ENCODE assay signal across 8 cellular contexts in genomic region chr11:77127969-77128691, GRCh38. TPM values are rescaled to one million over a fixed set of nuclear protein-coding genes. Genes with fewer than 3 reads are reported as not detected.
A peak's percentile ranks its signal among the peaks of the same experiment; 100 is the strongest.
DNase-seq lines count a peak whose midpoint lies in the region; ATAC-seq, FAIRE-seq and TF ChIP-seq lines count a peak whose summit lies in the region.

TSS of gene MYO7A (plus strand) at chr11:77128246. CDS start at chr11:77130635, 2,389 bp downstream.

- peaks cover 5% of the 10 kb centered on the region; the same call in 1 of the 2 replicates for H3K27me3 Mint-ChIP-seq in H9 (ENCODE audit: low read depth)

- ATAC-seq in Panc1 (0 out of 2 replicates have a peak, but pooled peaks have one; percentile 26), mucosa of descending colon (peak; percentile 42), GM19035 (IDR thresholded peaks at IDR 0.05; ENCODE audit: unreplicated experiment) (no peak)

- H3K27ac ChIP-seq in H9 (ENCODE audit: insufficient read length, low read depth, low read length), result no peak within 1 kb of the TSS
- no peak within 1 kb of the TSS for H3K27ac ChIP-seq in Panc1 (ENCODE audit: low read length)
- no peak within 1 kb of the TSS for H3K27ac ChIP-seq in H1 (ENCODE audit: low read depth, low read length)
- no peak within 1 kb of the TSS for H3K27ac ChIP-seq in vagina

- no CpG with 5 or more reads among the region's 19 CpGs for WGBS in H9 (ENCODE audit: extremely low coverage, insufficient read length, low lambda C conversion rate)
- WGBS in H1 (ENCODE audit: extremely low coverage in 1 of 2, insufficient coverage in 1 of 2, insufficient read length in 1 of 2, insufficient replicate concordance in 2 of 2, low coverage in 1 of 2, low lambda C conversion rate in 2 of 2, missing lambda C conversion rate in 1 of 2), 2 experiments, result 67% methylated on average over 18 of the region's 19 CpGs; no CpG with 5 or more reads in 1 of the 2 experiments

- H2BK120ac ChIP-seq in H9 (ENCODE audit: low read depth, low read length, poor library complexity, severe bottlenecking) (no peak within 1 kb of the TSS), H1 (replicated peaks; ENCODE audit: low read depth, low read length) (peak within 1 kb of the TSS; percentile 19)

- no peak within 1 kb of the TSS for H4K5ac ChIP-seq in H9 (ENCODE audit: insufficient read length, low read depth, low read length)
- H4K5ac ChIP-seq in H1 (ENCODE audit: insufficient read length, low read depth, low read length), result peak within 1 kb of the TSS; percentile 35

- H3K4ac ChIP-seq in H9 (ENCODE audit: low read depth, low read length) (no peak within 1 kb of the TSS), H1 (replicated peaks; ENCODE audit: insufficient read length, low read depth, low read length) (peak within 1 kb of the TSS; percentile 44)

- H3T11ph ChIP-seq in H9 (ENCODE audit: low read length), result no peak within 1 kb of the TSS

- FAIRE-seq in H1 (lab: Jason Lieb, UNC), result no peak

- H2BK12ac ChIP-seq in H9 (ENCODE audit: insufficient read length, low read depth, low read length) (no peak within 1 kb of the TSS), H1 (ENCODE audit: low read depth, low read length) (peak within 1 kb of the TSS; percentile 1; the same call in 1 of the 2 replicates)

- no peaks in the 10 kb centered on the region for H4K20me1 ChIP-seq in H9 (ENCODE audit: control insufficient read depth, insufficient read depth, insufficient read length)
- no peaks in the 10 kb centered on the region for H4K20me1 ChIP-seq in H1 (replicated peaks in 1 of 2; ENCODE audit: control insufficient read depth in 1 of 2, insufficient read depth in 2 of 2, low read length in 2 of 2)

- H3K4me1 ChIP-seq in H9 (ENCODE audit: insufficient read depth, low read length) (no peaks in the 10 kb centered on the region), Panc1 (ENCODE audit: control insufficient read depth, insufficient read depth, low read length) (peaks cover 7% of the 10 kb centered on the region; the same call in 1 of the 2 replicates), H1 (replicated peaks in 1 of 4; ENCODE audit: control insufficient read depth in 3 of 4, insufficient read depth in 4 of 4, low read length in 3 of 4) (peaks cover 4 to 15% (median 9%) of the 10 kb centered on the region in 4 experiments), mucosa of descending colon (ENCODE audit: low read depth) (peaks cover 19% of the 10 kb centered on the region), vagina (peaks cover 26% of the 10 kb centered on the region)

- H3K9me3 ChIP-seq in H9 (ENCODE audit: control insufficient read depth, low read depth, low read length) (no peaks in the 10 kb centered on the region), Panc1 (ENCODE audit: control insufficient read depth, insufficient read depth, low read depth, low read length) (no peaks in the 10 kb centered on the region), H1 (ENCODE audit: insufficient read depth in 2 of 2, low read depth in 1 of 2, low read length in 1 of 2) (no peaks in the 10 kb centered on the region), mucosa of descending colon (no peaks in the 10 kb centered on the region), vagina (no peaks in the 10 kb centered on the region)

- TF ChIP-seq RAD21 in H1 (IDR thresholded peaks at IDR 0.05 in 1 of 2, conservative IDR thresholded peaks at IDR 0.05 in 1 of 2; ENCODE audit: low read depth in 2 of 2, low read length in 2 of 2), result no peak

- no peaks in the 10 kb centered on the region for H3K36me3 ChIP-seq in Panc1 (ENCODE audit: control insufficient read depth, insufficient read depth, low read length)
- H3K36me3 ChIP-seq in H1 (ENCODE audit: control insufficient read depth in 2 of 4, insufficient read depth in 4 of 4, low read length in 3 of 4), result no peaks in the 10 kb centered on the region
- H3K36me3 ChIP-seq in mucosa of descending colon (ENCODE audit: low read depth), result no peaks in the 10 kb centered on the region
- H3K36me3 ChIP-seq in vagina, result no peaks in the 10 kb centered on the region

- H2AK5ac ChIP-seq in H9 (ENCODE audit: insufficient read length, low read length) (no peak within 1 kb of the TSS), H1 (ENCODE audit: low read depth, low read length) (no peak within 1 kb of the TSS)

- H3K79me2 ChIP-seq in H9 (ENCODE audit: insufficient read depth, low read length), result no peaks in the 10 kb centered on the region
- no peaks in the 10 kb centered on the region for H3K79me2 ChIP-seq in H1 (ENCODE audit: control insufficient read depth in 1 of 2, insufficient read depth in 2 of 2, low read length in 2 of 2)

- H2BK5ac ChIP-seq in H9 (ENCODE audit: insufficient read length, low read length) (no peak within 1 kb of the TSS), H1 (ENCODE audit: low read depth, low read length) (peak within 1 kb of the TSS; percentile 1; the same call in 1 of the 2 replicates)

- no peaks in the 10 kb centered on the region for H3K9me3 Mint-ChIP-seq in H9

- H3K56ac ChIP-seq in H9 (ENCODE audit: insufficient read length, low read depth, low read length) (no peak within 1 kb of the TSS), H1 (replicated peaks; ENCODE audit: insufficient read length, low read depth, low read length) (peak within 1 kb of the TSS; percentile 33)

- intact Hi-C loops in Panc1 (cut with micrococcal nuclease; ENCODE audit: unreplicated experiment), result loop anchor here (1.0 to 5.0 kb wide), 3 partner anchors 60 to 419 kb away; no protein-coding TSS in a partner anchor
- intact Hi-C loops in mucosa of descending colon (cut with DNase I, micrococcal nuclease), result loop anchor here in 1 of 2 donors (5.0 kb wide), 1 partner anchor 59 kb away; no protein-coding TSS in a partner anchor
- intact Hi-C loops in vagina (cut with DNase I), result loop anchor here (5.0 to 10.0 kb wide), 2 partner anchors 59 to 427 kb away; no protein-coding TSS in a partner anchor

- no peak within 1 kb of the TSS for H3K18ac ChIP-seq in H9 (ENCODE audit: insufficient read length, low read depth, low read length)
- peak within 1 kb of the TSS; percentile 42 for H3K18ac ChIP-seq in H1 (ENCODE audit: extremely low read depth, low read length)

- H2BK20ac ChIP-seq in H9 (ENCODE audit: low read depth, low read length, poor library complexity, severe bottlenecking), result no peak within 1 kb of the TSS
- no peak within 1 kb of the TSS; the same call in 1 of the 2 replicates for H2BK20ac ChIP-seq in H1 (ENCODE audit: low read length)

- no peak within 1 kb of the TSS for H3K9ac ChIP-seq in H9 (ENCODE audit: extremely low read depth, insufficient read length, low read length)
- no peak within 1 kb of the TSS for H3K9ac ChIP-seq in H1 (replicated peaks in 1 of 4; ENCODE audit: extremely low read depth in 1 of 4, low read depth in 3 of 4, low read length in 3 of 4)

- H3K14ac ChIP-seq in H9 (ENCODE audit: insufficient read depth, low read length), result no peak within 1 kb of the TSS
- H3K14ac ChIP-seq in H1 (ENCODE audit: insufficient read length), result no peak within 1 kb of the TSS

- TF ChIP-seq POLR2A in H1 (IDR thresholded peaks at IDR 0.05; ENCODE audit: control extremely low read depth in 1 of 2, low read depth in 2 of 2, low read length in 2 of 2) (no peak), vagina (IDR thresholded peaks at IDR 0.05) (no peak)

- H3K36me3 Mint-ChIP-seq in H9 (ENCODE audit: insufficient read depth in 1 of 3, low read depth in 3 of 3), result peaks cover 0 to 6% (median 0%) of the 10 kb centered on the region in 3 experiments; a peak in 3 of 7 replicates

- H2BK15ac ChIP-seq in H9 (ENCODE audit: low read depth, low read length) (no peak within 1 kb of the TSS), H1 (ENCODE audit: low read length) (peak within 1 kb of the TSS; percentile 18; the same call in 1 of the 2 replicates)

- H3K79me1 ChIP-seq in H9 (ENCODE audit: insufficient read depth, low read depth, low read length, poor library complexity, severe bottlenecking) (no peaks in the 10 kb centered on the region), H1 (ENCODE audit: low read depth, low read length) (no peaks in the 10 kb centered on the region)

- no peak within 1 kb of the TSS; a peak in 2 of 7 replicates for H3K27ac Mint-ChIP-seq in H9

- H3K4me3 ChIP-seq in Panc1 (ENCODE audit: low read depth in 2 of 2, low read length in 2 of 2), result peak within 1 kb of the TSS; percentile 41 to 60
- peak within 1 kb of the TSS; percentile 5 to 59 (median 36); a peak in 7 of 8 replicates for H3K4me3 ChIP-seq in H1 (ENCODE audit: extremely low read depth in 1 of 4, insufficient read depth in 2 of 4, low read depth in 3 of 4, low read length in 4 of 4)
- no peak within 1 kb of the TSS for H3K4me3 ChIP-seq in mucosa of descending colon
- peak within 1 kb of the TSS; percentile 30 to 47 for H3K4me3 ChIP-seq in vagina

- peak; percentile 84 for DNase-seq in H9
- DNase-seq in Panc1 (ENCODE audit: low read depth, low spot score), result no peak
- peak in 1 of 2 experiments; percentile 70 for DNase-seq in H1 (ENCODE audit: low read depth in 1 of 2, low spot score in 2 of 2)
- peak; percentile 48 to 65 (median 61) for DNase-seq in mucosa of descending colon
- DNase-seq in vagina (ENCODE audit: extremely low spot score in 2 of 2), result no peak
- no peak for DNase-seq in ureter (ENCODE audit: low spot score)
- DNase-seq in T-helper 9 cell, result no peak

- TF ChIP-seq EP300 in H1 (IDR thresholded peaks at IDR 0.05; ENCODE audit: borderline replicate concordance in 1 of 2, low read depth in 2 of 2, low read length in 2 of 2), result no peak

- CTCF ChIA-PET in Panc1 (lab: Charles Lee), result interaction anchor here (0.7 to 3.7 kb wide), 3 partner anchors 13 to 60 kb away, joined by 3 to 33 read pairs (median 3); no protein-coding TSS in a partner anchor
- CTCF ChIA-PET in H1 (lab: Charles Lee; ENCODE audit: partially characterized antibody), result interaction anchor here (0.6 to 13.9 kb wide), 39 partner anchors 12 to 491 kb away, joined by 3 to 248 read pairs (median 6); no protein-coding TSS in a partner anchor

- H2AFZ ChIP-seq in H9 (ENCODE audit: low read length), result no peak within 1 kb of the TSS
- H2AFZ ChIP-seq in H1 (ENCODE audit: low read length), result peak within 1 kb of the TSS; percentile 93

- H3K4me3 Mint-ChIP-seq in H9, result peak within 1 kb of the TSS; percentile 55 to 72

- H3K23me2 ChIP-seq in H9 (ENCODE audit: insufficient read length, low read depth, low read length, poor library complexity, severe bottlenecking) (peaks cover 8% of the 10 kb centered on the region), H1 (ENCODE audit: low read depth, low read length) (0 out of 2 replicates have a peak, but pooled peaks cover 6% of the 10 kb centered on the region)

- H3K27me3 ChIP-seq in H9 (ENCODE audit: insufficient read depth, low read length), result no peaks in the 10 kb centered on the region
- H3K27me3 ChIP-seq in Panc1 (ENCODE audit: control insufficient read depth, insufficient read depth, low read length), result no peaks in the 10 kb centered on the region
- H3K27me3 ChIP-seq in H1 (replicated peaks in 1 of 4; ENCODE audit: control insufficient read depth in 3 of 4, extremely low read depth in 1 of 4, insufficient read depth in 3 of 4, low read length in 3 of 4), result peaks cover 0 to 2% (median 0%) of the 10 kb centered on the region in 4 experiments; a peak in 2 of 7 replicates
- H3K27me3 ChIP-seq in vagina, result no peaks in the 10 kb centered on the region

- peaks cover 24 to 27% of the 10 kb centered on the region in 2 experiments for H3K4me1 Mint-ChIP-seq in H9

- H4K91ac ChIP-seq in H9 (ENCODE audit: insufficient read length, low read depth, low read length), result no peak within 1 kb of the TSS
- H4K91ac ChIP-seq in H1 (replicated peaks; ENCODE audit: insufficient read length, low read length), result peak within 1 kb of the TSS; percentile 45

- no TSS peak for BruUV-seq in Panc1 (replicated peaks; lab: Mats Ljungman, UMichigan)

- H3K23ac ChIP-seq in H9 (ENCODE audit: insufficient read length, low read depth, low read length) (no peak within 1 kb of the TSS), H1 (ENCODE audit: insufficient read length) (no peak within 1 kb of the TSS)

- H3K4me2 ChIP-seq in H9 (ENCODE audit: insufficient read depth, insufficient read length, low read length) (peak within 1 kb of the TSS; percentile 54), H1 (ENCODE audit: insufficient read depth in 1 of 2, low read depth in 2 of 2, low read length in 2 of 2) (peak within 1 kb of the TSS; percentile 32 to 82)

- in situ Hi-C loops in Panc1 (cut with HindIII; ENCODE audit: low pct_unique_long_range_greater_than_20kb, low sequenced_read_pairs), result no loop called here

- no peak within 1 kb of the TSS for H4K8ac ChIP-seq in H9 (replicated peaks; ENCODE audit: insufficient read length, low read depth, low read length)
- peak within 1 kb of the TSS; percentile 63; the same call in 1 of the 2 replicates for H4K8ac ChIP-seq in H1 (ENCODE audit: extremely low read depth, insufficient read depth, low read length)

- TF ChIP-seq CTCF in H9 (conservative IDR thresholded peaks at IDR 0.05) (no peak), Panc1 (IDR thresholded peaks at IDR 0.05) (no peak), H1 (IDR thresholded peaks at IDR 0.05; ENCODE audit: control extremely low read depth in 1 of 3, insufficient read depth in 1 of 3, low read depth in 1 of 3, low read length in 3 of 3) (no peak), mucosa of descending colon (IDR thresholded peaks at IDR 0.05) (no peak), vagina (IDR thresholded peaks at IDR 0.05) (no peak)

- POLR2A ChIA-PET in Panc1 (lab: Charles Lee), result no interaction called here
- POLR2A ChIA-PET in H1 (lab: Charles Lee; ENCODE audit: partially characterized antibody), result interaction anchor here (1.5 to 2.7 kb wide), 4 partner anchors 16 to 61 kb away, joined by 3 to 8 read pairs (median 5); no protein-coding TSS in a partner anchor

RNA-seq across cellular contexts. Expression of gene MYO7A, which starts in this region (rescaled TPM):
- total RNA-seq in H9 (2021) (1.6 and 2.2 TPM in 2 replicates), Panc1 (2021; ENCODE audit: unreplicated experiment) (1.3 TPM), mucosa of descending colon (1 to 10 TPM; 2.3 to 9.9 (median 6.7) TPM), vagina (9.1 TPM), ureter (5.8 TPM)
- 1.9 TPM for polyA plus RNA-seq in Panc1 (2012; ENCODE audit: insufficient read length)
- total RNA-seq in H1 (2021; fragmentation: NEBNext Ultra II Directional; extraction: Animal tissue kit (Norgen Biotek cat#: 25700)), result 1.9 and 2.4 TPM in 2 replicates
- polyA plus RNA-seq in H1 (2011; rRNA removed), result 1.5 and 1.9 TPM in 2 replicates
- 1.5 TPM for polyA plus RNA-seq in H1 (2011; cell fraction: cytosol; rRNA removed)
- polyA plus RNA-seq in H1 (2011; cell fraction: nucleus; rRNA removed), result 10.0 TPM
- polyA plus RNA-seq in H1 (2012, experiment 1 of 2), result 1.7 to 2.5 TPM (median 2.0 TPM) in 4 replicates
- 1.2 TPM for polyA plus RNA-seq in H1 (2012, experiment 2 of 2)
- 1.5 TPM for polyA plus RNA-seq in H1 (2013, experiment 1 of 2)
- polyA plus RNA-seq in H1 (2013, experiment 2 of 2), result 1.3 TPM
- polyA minus RNA-seq in H1 (2011; rRNA and poly(A)+ RNA removed), result 1.0 TPM in 2 replicates
- polyA minus RNA-seq in H1 (2011; cell fraction: cytosol; rRNA and poly(A)+ RNA removed), result 1.1 TPM
- polyA minus RNA-seq in H1 (2011; cell fraction: nucleus; rRNA and poly(A)+ RNA removed), result 2.4 TPM

Comparison
In these comparisons a context has a peak if more than half of its experiments do, and no peak if none do; other contexts are left out.
1. DNase-seq: peak in H9 (single experiment) and mucosa of descending colon (3 of 3); none in Panc1 (single experiment), vagina (0 of 2), ureter (single experiment) and T-helper 9 cell (single experiment).